29 cellular contexts compared by ENCODE assay signal in genomic region chr4:121733942-121734341, GRCh38. TPM values are rescaled to one million over a fixed set of nuclear protein-coding genes. Genes with fewer than 3 reads are reported as not detected.
"Had no signal": no experiment of that assay in that cellular context is flagged by ENCODE, and none has a peak within 500 bp of the region (broad histone marks: within the 10 kb centered on the region; RNA-seq: fewer than 3 reads in every experiment).

No MANE protein-coding gene starts in this region.

- DNase-seq: colonic mucosa; cortex of kidney; effector CD8-positive, alpha-beta T cell; effector memory CD8-positive, alpha-beta T cell; endodermal cell; erythroblast; esophagus squamous epithelium; foreskin fibroblast; foreskin melanocyte; gastrocnemius medialis; glutamatergic neuron; head of caudate nucleus; heart right ventricle; immature natural killer cell; islet precursor cell; kidney; kidney glomerular epithelial cell; left cardiac atrium; left lung; left ventricle myocardium superior; lower lobe of right lung; mesenchymal stem cell; midbrain; naive thymus-derived CD4-positive, alpha-beta T cell had no signal

- H3K9me3 Mint-ChIP-seq: dendritic cell treated with granulocyte-macrophage colony-stimulating factor and Interleukin-4, amounts not matched to agents 40 ng/mL and 50 ng/mL, for 4 days; effector memory CD8-positive, alpha-beta T cell; endodermal cell; immature natural killer cell had no signal

- H3K4me1 Mint-ChIP-seq: endodermal cell, immature natural killer cell had no signal

- H3K27ac Mint-ChIP-seq: dendritic cell treated with granulocyte-macrophage colony-stimulating factor and Interleukin-4, amounts not matched to agents 40 ng/mL and 50 ng/mL, for 4 days; effector memory CD8-positive, alpha-beta T cell; endodermal cell; immature natural killer cell; naive thymus-derived CD4-positive, alpha-beta T cell had no signal

- H3K36me3 Mint-ChIP-seq: immature natural killer cell; naive thymus-derived CD4-positive, alpha-beta T cell had no signal

- ATAC-seq: effector memory CD8-positive, alpha-beta T cell; esophagus mucosa; gastrocnemius medialis; heart right ventricle; left cardiac atrium; left lung; left ventricle myocardium superior; lower lobe of right lung; naive thymus-derived CD4-positive, alpha-beta T cell had no signal

- H3K4me3 Mint-ChIP-seq: dendritic cell treated with granulocyte-macrophage colony-stimulating factor and Interleukin-4, amounts not matched to agents 40 ng/mL and 50 ng/mL, for 4 days; effector memory CD8-positive, alpha-beta T cell; endodermal cell; immature natural killer cell; naive thymus-derived CD4-positive, alpha-beta T cell had no signal

RNA-seq across cellular contexts. Expression of gene SMIM43, which starts 31.0 kb away (rescaled TPM):
- total RNA-seq: endodermal cell; esophagus mucosa; gastrocnemius medialis; kidney; left cardiac atrium; left ventricle myocardium superior; lower leg skin; mononuclear cell; mucosa of gallbladder; naive thymus-derived CD4-positive, alpha-beta T cell had no signal
